In genomic region chr11:68841718-68842426, GRCh38 we compare ENCODE assay signal across 2 cellular contexts.
TF ChIP-seq lines count a peak whose summit lies in the region.

Gene CPT1A (minus strand): TSS chr11:68841916. CDS start chr11:68815474, 26,442 bp downstream.

TF ChIP-seq in A549, 52 proteins besides CTCF, POLR2A, EP300 and RAD21 (continued from another document):
- TF ChIP-seq E2F6 (IDR thresholded peaks at IDR 0.05; ENCODE audit: borderline replicate concordance, low read depth), result peak; percentile 43; the same call in 1 of the 2 replicates
- no peak for TF ChIP-seq HOXB13 (CRISPR knock-in tag; IDR thresholded peaks at IDR 0.05; ENCODE audit: low read depth)
- TF ChIP-seq MAX (IDR thresholded peaks at IDR 0.05), result peak; percentile 39; the same call in 1 of the 2 replicates
- TF ChIP-seq ZFP36 (IDR thresholded peaks at IDR 0.05; ENCODE audit: borderline replicate concordance, partially characterized antibody), result no peak
- TF ChIP-seq ATOH8 (CRISPR knock-in tag; IDR thresholded peaks at IDR 0.05; ENCODE audit: low read depth), result no peak
- no peak for TF ChIP-seq RARB (CRISPR knock-in tag; IDR thresholded peaks at IDR 0.05)
- no peak for TF ChIP-seq NR3C1 (IDR thresholded peaks at IDR 0.05)

TF ChIP-seq in K562, 482 proteins besides CTCF, POLR2A, EP300 and RAD21 (continued from another document and continues in another):
- TF ChIP-seq TFAP4 (CRISPR knock-in tag; IDR thresholded peaks at IDR 0.05; ENCODE audit: borderline replicate concordance), result no peak
- peak; percentile 83 for TF ChIP-seq BCOR (IDR thresholded peaks at IDR 0.05)
- 0 out of 4 replicates have a peak, but pooled peaks of 1 of the 2 experiments have one; percentile 30 for TF ChIP-seq KDM1A (IDR thresholded peaks at IDR 0.05)
- TF ChIP-seq TARDBP (IDR thresholded peaks at IDR 0.05), result no peak
- TF ChIP-seq CTBP1 (IDR thresholded peaks at IDR 0.05; ENCODE audit: borderline replicate concordance), result peak; percentile 83
- no peak for TF ChIP-seq ZNF140 (CRISPR knock-in tag; IDR thresholded peaks at IDR 0.05)
- no peak for TF ChIP-seq U2AF2 (optimal IDR thresholded peaks at IDR 0.05; ENCODE audit: low read depth, low read length)
- TF ChIP-seq CXXC5 (CRISPR knock-in tag; IDR thresholded peaks at IDR 0.05), result peak; percentile 70
- no peak for TF ChIP-seq SRSF7 (optimal IDR thresholded peaks at IDR 0.05; ENCODE audit: low read depth, low read length)
- TF ChIP-seq VEZF1 (CRISPR knock-in tag; IDR thresholded peaks at IDR 0.05), result peak; percentile 64; the same call in 1 of the 2 replicates
- TF ChIP-seq FOXK1 (CRISPR knock-in tag; IDR thresholded peaks at IDR 0.05; ENCODE audit: borderline replicate concordance), result no peak
- TF ChIP-seq MGA (IDR thresholded peaks at IDR 0.05), result peak; percentile 37; the same call in 1 of the 2 replicates
- TF ChIP-seq ZNF436 (CRISPR knock-in tag; IDR thresholded peaks at IDR 0.05), result no peak
- no peak for TF ChIP-seq ZNF347 (CRISPR knock-in tag; IDR thresholded peaks at IDR 0.05; ENCODE audit: low read depth)
- TF ChIP-seq UBTF (IDR thresholded peaks at IDR 0.05; ENCODE audit: borderline replicate concordance in 1 of 2, low read depth in 2 of 2, low read length in 2 of 2), result peak in 1 of 2 experiments; percentile 60; a peak in 1 of 4 replicates
- TF ChIP-seq PTBP1 (IDR thresholded peaks at IDR 0.05; ENCODE audit: low read depth, low read length), result no peak
- TF ChIP-seq CHD7 (IDR thresholded peaks at IDR 0.05; ENCODE audit: low read depth, low read length), result no peak
- TF ChIP-seq ZNF121 (CRISPR knock-in tag; conservative IDR thresholded peaks at IDR 0.05), result peak; percentile 77; the same call in 1 of the 2 replicates
